ENCODE assay signal across 23 cellular contexts in the genomic region with DNA sequence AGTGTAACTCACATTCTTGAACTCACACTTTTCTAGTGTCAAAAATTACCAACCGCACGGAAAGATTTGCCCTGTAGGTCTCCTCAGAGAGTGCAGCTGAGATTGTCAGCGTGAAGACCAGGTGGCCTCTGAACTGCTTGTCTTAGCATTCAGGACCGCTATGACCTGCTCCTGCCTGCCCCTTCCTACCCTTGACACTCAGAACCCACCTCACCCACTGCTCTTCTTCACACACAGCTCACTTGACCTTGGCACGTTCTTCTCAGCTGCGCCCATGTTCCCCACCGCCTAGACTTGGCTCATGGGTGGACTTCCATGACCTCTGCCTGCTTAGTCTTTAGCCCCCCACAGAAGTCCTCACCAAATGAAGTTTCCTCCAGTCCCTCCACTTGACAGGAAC.
"Had no signal": no experiment of that assay in that cellular context is flagged by ENCODE, and none has a peak within 500 bp of the region (broad histone marks: within the 10 kb centered on the region; RNA-seq: fewer than 3 reads in every experiment).

No MANE protein-coding gene starts in this region.

- H3K27me3 ChIP-seq: cardiac muscle cell, neutrophil, ovary, right atrium auricular region, spleen had no signal

- H3K9me3 ChIP-seq: heart right ventricle, left ventricle myocardium inferior, neutrophil, ovary, psoas muscle, right atrium auricular region, spleen had no signal

- H3K27ac Mint-ChIP-seq: activated CD4-positive, alpha-beta T cell treated with anti-CD3 and anti-CD28 coated beads, Interleukin-2, amount 10 ng/mL, durations not matched to agents 7 days and 5 days; activated CD8-positive, alpha-beta T cell treated with anti-CD3 and anti-CD28 coated beads for 36 hours; activated naive CD4-positive, alpha-beta T cell treated with anti-CD3 and anti-CD28 coated beads for 36 hours; activated naive CD8-positive, alpha-beta T cell treated with anti-CD3 and anti-CD28 coated beads, Interleukin-2, amount 10 ng/mL, durations not matched to agents 7 days and 5 days; immature natural killer cell; mesothelial cell of epicardium; naive thymus-derived CD8-positive, alpha-beta T cell had no signal

- H3K36me3 ChIP-seq: cardiac muscle cell, heart right ventricle, left ventricle myocardium inferior, neutrophil, ovary, right atrium auricular region, spleen had no signal

- H3K9me3 Mint-ChIP-seq: activated CD4-positive, alpha-beta T cell treated with anti-CD3 and anti-CD28 coated beads, Interleukin-2, amount 10 ng/mL, durations not matched to agents 7 days and 5 days; activated CD8-positive, alpha-beta T cell treated with anti-CD3 and anti-CD28 coated beads for 36 hours; activated naive CD4-positive, alpha-beta T cell treated with anti-CD3 and anti-CD28 coated beads for 36 hours; activated naive CD8-positive, alpha-beta T cell treated with anti-CD3 and anti-CD28 coated beads, Interleukin-2, amount 10 ng/mL, durations not matched to agents 7 days and 5 days; activated T-cell treated with anti-CD3 and anti-CD28 coated beads, Interleukin-2, amount 50 U/mL, for 4 hours; immature natural killer cell; mesothelial cell of epicardium; naive thymus-derived CD8-positive, alpha-beta T cell had no signal

- H3K4me3 Mint-ChIP-seq: activated CD4-positive, alpha-beta T cell treated with anti-CD3 and anti-CD28 coated beads, Interleukin-2, amount 10 ng/mL, durations not matched to agents 7 days and 5 days; activated CD8-positive, alpha-beta T cell treated with anti-CD3 and anti-CD28 coated beads for 36 hours; activated naive CD4-positive, alpha-beta T cell treated with anti-CD3 and anti-CD28 coated beads for 36 hours; activated naive CD8-positive, alpha-beta T cell treated with anti-CD3 and anti-CD28 coated beads, Interleukin-2, amount 10 ng/mL, durations not matched to agents 7 days and 5 days; activated T-cell treated with anti-CD3 and anti-CD28 coated beads, Interleukin-2, amount 50 U/mL, for 4 hours; immature natural killer cell; mesothelial cell of epicardium; naive thymus-derived CD8-positive, alpha-beta T cell had no signal

- H3K4me3 ChIP-seq: cardiac muscle cell, heart right ventricle, left ventricle myocardium inferior, ovary, psoas muscle, right atrium auricular region, spleen had no signal

- ATAC-seq: activated CD8-positive, alpha-beta T cell treated with anti-CD3 and anti-CD28 coated beads for 36 hours; activated T-cell treated with anti-CD3 and anti-CD28 coated beads, Interleukin-2, amount 50 U/mL, for 4 hours; heart right ventricle; naive thymus-derived CD8-positive, alpha-beta T cell; psoas muscle had no signal

- H3K36me3 Mint-ChIP-seq: activated naive CD8-positive, alpha-beta T cell treated with anti-CD3 and anti-CD28 coated beads, Interleukin-2, amount 10 ng/mL, durations not matched to agents 7 days and 5 days; immature natural killer cell; mesothelial cell of epicardium; naive thymus-derived CD8-positive, alpha-beta T cell had no signal

- DNase-seq: activated CD4-positive, alpha-beta T cell treated with anti-CD3 and anti-CD28 coated beads, Interleukin-2, amount 10 ng/mL, durations not matched to agents 7 days and 5 days; activated CD4-positive, CD25-positive, alpha-beta regulatory T cell treated with anti-CD3 and anti-CD28 coated beads, Interleukin-2, amount 50 U/mL, for 72 hours; activated CD8-positive, alpha-beta T cell treated with anti-CD3 and anti-CD28 coated beads for 36 hours; activated naive CD4-positive, alpha-beta T cell treated with anti-CD3 and anti-CD28 coated beads for 36 hours; activated naive CD8-positive, alpha-beta T cell treated with anti-CD3 and anti-CD28 coated beads, Interleukin-2, amount 10 ng/mL, durations not matched to agents 7 days and 5 days; activated T-cell treated with anti-CD3 and anti-CD28 coated beads, Interleukin-2, amount 50 U/mL, for 4 hours; amygdala; cortex of kidney; foreskin fibroblast; heart right ventricle; immature natural killer cell; left ventricle myocardium inferior; naive thymus-derived CD8-positive, alpha-beta T cell; ovary; psoas muscle; spleen; stimulated activated CD4-positive, alpha-beta T cell treated with anti-CD3 and anti-CD28 coated beads, Interleukin-4, amount 100 ng/mL, for 24 hours; stimulated activated naive CD4-positive, alpha-beta T cell treated with Interleukin-2 at 50 U/mL for 16 hours had no signal

- H3K27ac ChIP-seq: cardiac muscle cell, heart right ventricle, left ventricle myocardium inferior, neutrophil, ovary, psoas muscle, right atrium auricular region, spleen, VCaP had no signal

- H3K27me3 Mint-ChIP-seq: activated CD8-positive, alpha-beta T cell treated with anti-CD3 and anti-CD28 coated beads for 36 hours had no signal

- H3K4me1 Mint-ChIP-seq: activated CD4-positive, alpha-beta T cell treated with anti-CD3 and anti-CD28 coated beads, Interleukin-2, amount 10 ng/mL, durations not matched to agents 7 days and 5 days; activated naive CD8-positive, alpha-beta T cell treated with anti-CD3 and anti-CD28 coated beads, Interleukin-2, amount 10 ng/mL, durations not matched to agents 7 days and 5 days; immature natural killer cell; naive thymus-derived CD8-positive, alpha-beta T cell had no signal

- H3K4me1 ChIP-seq: left ventricle myocardium inferior, spleen had no signal
